8 cellular contexts compared by ENCODE assay signal in genomic region chr2:169848959-169849693, GRCh38. TPM values are rescaled to one million over a fixed set of nuclear protein-coding genes. Genes with fewer than 3 reads are reported as not detected.
DNase-seq lines count a peak whose midpoint lies in the region; ATAC-seq and TF ChIP-seq lines count a peak whose summit lies in the region.
"Not testable (repeated sequence)": the region's sequence is repeated elsewhere in the genome, so short reads cannot be mapped to it uniquely, and the experiment has no call there.

No MANE protein-coding gene starts in this region.

- WGBS in right lobe of liver (ENCODE audit: insufficient coverage, low coverage, low lambda C conversion rate, missing lambda C conversion rate) = 22% methylated on average over 8 of the region's 8 CpGs

- H3K4me1 ChIP-seq in left ventricle myocardium inferior (peaks cover 79% of the 10 kb centered on the region), right lobe of liver (peaks cover 0 to 52% (median 9%) of the 10 kb centered on the region in 4 donors)

- H3K27ac ChIP-seq in caudate nucleus (ENCODE audit: low read depth, low read length); substantia nigra (ENCODE audit: low read depth, low read length, poor library complexity, severe bottlenecking): not testable (repeated sequence)
- peak overlapping the region; percentile 47 for H3K27ac ChIP-seq in left ventricle myocardium inferior (replicated peaks)
- H3K27ac ChIP-seq in right lobe of liver = peak overlapping the region in 2 of 3 donors; percentile 32 to 75

- not testable (repeated sequence) for H3K4me3 ChIP-seq in left ventricle myocardium inferior
- H3K4me3 ChIP-seq in right lobe of liver = peak overlapping the region in 1 of 3 donors; percentile 26

- not testable (repeated sequence) for H3K27me3 ChIP-seq in left ventricle myocardium inferior (ENCODE audit: low read depth); right lobe of liver

- not testable (repeated sequence) for H3K36me3 ChIP-seq in left ventricle myocardium inferior, right lobe of liver

- DNase-seq in DMS53 (lab: John Stamatoyannopoulos, UW) (peak; percentile 81), NCI-H1105 (lab: John Stamatoyannopoulos, UW) (peak; percentile 9), NCI-H345 treated with DMSO at 0.1 percent for 48 hours (lab: John Stamatoyannopoulos, UW; ENCODE audit: unreplicated experiment) (peak; percentile 77), SHP77 treated with DMSO at 0.1 percent for 48 hours (lab: John Stamatoyannopoulos, UW) (peak; percentile 36), caudate nucleus (lab: John Stamatoyannopoulos, UW) (peak in 41 of 61 donors; percentile 1 to 65 (median 20)), substantia nigra (lab: John Stamatoyannopoulos, UW) (peak in 37 of 49 donors; percentile 0 to 78 (median 27))
- not testable (repeated sequence) for DNase-seq in left ventricle myocardium inferior, right lobe of liver

- not testable (repeated sequence) for H3K9me3 ChIP-seq in left ventricle myocardium inferior (replicated peaks); right lobe of liver

- TF ChIP-seq CTCF in left ventricle myocardium inferior (IDR thresholded peaks at IDR 0.05; ENCODE audit: borderline replicate concordance); right lobe of liver (IDR thresholded peaks at IDR 0.05): not testable (repeated sequence)

- intact Hi-C loops in left ventricle myocardium inferior (cut with micrococcal nuclease); right lobe of liver (cut with DNase I): not testable (repeated sequence)

- peak; percentile 64 to 81 (median 70) for ATAC-seq in right lobe of liver

- not testable (repeated sequence) for TF ChIP-seq POLR2A in right lobe of liver (IDR thresholded peaks at IDR 0.05)

RNA-seq across cellular contexts. Expression of gene UBR3, which starts 21.9 kb away (rescaled TPM):
- total RNA-seq in left ventricle myocardium inferior (99.5 TPM), right lobe of liver (10 to 100 TPM; 25.3 to 37.3 (median 29.9) TPM)

RNA-seq across cellular contexts. Expression of gene METTL5, which starts 24.4 kb away (rescaled TPM):
- total RNA-seq in left ventricle myocardium inferior (60.4 TPM), right lobe of liver (10 to 100 TPM; 18.4 to 26.7 (median 20.7) TPM)

RNA-seq across cellular contexts. Expression of gene SSB, which starts 50.5 kb away (rescaled TPM):
- total RNA-seq in left ventricle myocardium inferior (54.8 TPM), right lobe of liver (10 to 100 TPM; 16.5 to 41.3 (median 33.2) TPM)
